In the genomic region with DNA sequence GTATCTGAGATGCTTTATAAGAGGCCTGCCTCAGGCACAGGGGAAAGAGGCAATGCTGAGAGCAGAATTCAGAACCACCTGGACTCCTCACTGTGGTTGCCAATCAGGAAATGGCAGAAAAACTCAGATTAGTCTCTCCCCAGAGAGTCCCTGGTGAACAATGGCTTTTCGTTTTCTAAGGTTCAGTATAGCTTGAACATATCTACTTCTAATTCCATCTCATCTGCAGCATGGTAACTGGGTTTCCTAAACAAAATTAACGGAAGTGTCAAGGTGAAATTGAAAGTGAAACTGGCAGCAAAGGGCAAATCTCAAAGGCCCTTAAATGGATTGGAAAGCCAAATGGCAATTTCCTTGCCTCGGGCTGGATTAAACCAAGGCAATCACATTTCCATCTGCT, we compare ENCODE assay signal across 11 cellular contexts.
DNase-seq lines count a peak whose midpoint lies in the region.
"Had no signal": no experiment of that assay in that cellular context is flagged by ENCODE, and none has a peak within 500 bp of the region (broad histone marks: within the 10 kb centered on the region; RNA-seq: fewer than 3 reads in every experiment).

No MANE protein-coding gene starts in this region.

- no peak overlapping the region for H2AK5ac ChIP-seq in neuronal stem cell (ENCODE audit: low read depth, low read length)

- no peak overlapping the region for H3K4ac ChIP-seq in neuronal stem cell (ENCODE audit: low read length)

- no peak overlapping the region for H2BK120ac ChIP-seq in neuronal stem cell (ENCODE audit: low read depth, low read length)

- H2BK15ac ChIP-seq in neuronal stem cell (ENCODE audit: low read length), result no peak overlapping the region

- CTCF ChIA-PET in activated CD4-positive, alpha-beta T cell treated with anti-CD3 and anti-CD28 coated beads, Interleukin-2, amount 10 ng/mL, durations not matched to agents 7 days and 5 days (lab: Charles Lee), result interaction anchor here (1.0 kb wide), 1 partner anchor 10 kb away, joined by 5 read pairs; no protein-coding TSS in a partner anchor

- H3K27ac ChIP-seq in GM23248 (no peak overlapping the region), neuronal stem cell (replicated peaks; ENCODE audit: low read length) (no peak overlapping the region)
- H3K27ac ChIP-seq: epithelial cell of prostate had no signal

- H3K4me3 Mint-ChIP-seq in activated CD4-positive, alpha-beta T cell treated with anti-CD3 and anti-CD28 coated beads, Interleukin-2, amount 10 ng/mL, durations not matched to agents 7 days and 5 days, result no peak overlapping the region
- H3K4me3 Mint-ChIP-seq: activated naive CD4-positive, alpha-beta T cell treated with anti-CD3 and anti-CD28 coated beads for 36 hours had no signal

- POLR2A ChIA-PET in activated CD4-positive, alpha-beta T cell treated with anti-CD3 and anti-CD28 coated beads, Interleukin-2, amount 10 ng/mL, durations not matched to agents 7 days and 5 days (lab: Charles Lee), result no interaction called here

- H3K27me3 Mint-ChIP-seq in activated CD4-positive, alpha-beta T cell treated with anti-CD3 and anti-CD28 coated beads, Interleukin-2, amount 10 ng/mL, durations not matched to agents 7 days and 5 days, result peaks cover 3% of the 10 kb centered on the region

- no peak overlapping the region for H3K4me3 ChIP-seq in GM23248
- H3K4me3 ChIP-seq in neuronal stem cell (ENCODE audit: low read length in 2 of 2), result no peak overlapping the region

- H3K36me3 ChIP-seq in GM23248 (ENCODE audit: low read depth) (no peaks in the 10 kb centered on the region), neuronal stem cell (replicated peaks in 1 of 2; ENCODE audit: control insufficient read depth in 2 of 2, insufficient read depth in 2 of 2, low read length in 2 of 2) (no peaks in the 10 kb centered on the region)

- 58 to 62% methylated on average over 3 of the region's 3 CpGs for WGBS in GM23248 (ENCODE audit: low coverage in 1 of 2, low lambda C conversion rate in 2 of 2, missing lambda C conversion rate in 2 of 2), 2 experiments
- no CpG with 5 or more reads among the region's 3 CpGs for WGBS in neuronal stem cell (ENCODE audit: extremely low coverage in 2 of 2, insufficient read length in 2 of 2, insufficient replicate concordance in 1 of 2), 2 donors

- no peaks in the 10 kb centered on the region for H3K27me3 ChIP-seq in GM23248 (replicated peaks; ENCODE audit: insufficient read depth)
- H3K27me3 ChIP-seq in neuronal stem cell (ENCODE audit: control insufficient read depth in 3 of 3, insufficient read depth in 3 of 3, low read depth in 1 of 3, low read length in 3 of 3), result no peaks in the 10 kb centered on the region

- H4K8ac ChIP-seq in neuronal stem cell (ENCODE audit: low read depth, low read length), result no peak overlapping the region

- H2BK5ac ChIP-seq in neuronal stem cell (ENCODE audit: low read length), result no peak overlapping the region

- peaks cover 13% of the 10 kb centered on the region for H3K4me1 Mint-ChIP-seq in activated CD4-positive, alpha-beta T cell treated with anti-CD3 and anti-CD28 coated beads, Interleukin-2, amount 10 ng/mL, durations not matched to agents 7 days and 5 days

- H3K9me3 Mint-ChIP-seq in activated CD4-positive, alpha-beta T cell treated with anti-CD3 and anti-CD28 coated beads, Interleukin-2, amount 10 ng/mL, durations not matched to agents 7 days and 5 days, result peaks cover 13% of the 10 kb centered on the region
- H3K9me3 Mint-ChIP-seq: activated naive CD4-positive, alpha-beta T cell treated with anti-CD3 and anti-CD28 coated beads for 36 hours had no signal

- no peaks in the 10 kb centered on the region for H3F3A ChIP-seq in GM23248 (ENCODE audit: insufficient read depth)

- no peaks in the 10 kb centered on the region for H4K20me1 ChIP-seq in GM23248 (ENCODE audit: insufficient read depth)

- H3K14ac ChIP-seq in neuronal stem cell (ENCODE audit: low read length), result no peak overlapping the region

- H2AFZ ChIP-seq in GM23248, result peak overlapping the region; percentile 34
- H2AFZ ChIP-seq in neuronal stem cell (ENCODE audit: low read length), result peak overlapping the region; percentile 41

- no peak overlapping the region for H3K18ac ChIP-seq in neuronal stem cell (ENCODE audit: low read length)

- no peak overlapping the region for H4K91ac ChIP-seq in neuronal stem cell (ENCODE audit: low read depth, low read length, poor library complexity)

- H3K4me2 ChIP-seq in GM23248 (ENCODE audit: unreplicated experiment), result no peak overlapping the region
- H3K4me2 ChIP-seq in neuronal stem cell (ENCODE audit: insufficient read depth, low read length, poor library complexity, severe bottlenecking), result no peak overlapping the region

- peak overlapping the region; percentile 72 for H3K27ac Mint-ChIP-seq in activated CD4-positive, alpha-beta T cell treated with anti-CD3 and anti-CD28 coated beads, Interleukin-2, amount 10 ng/mL, durations not matched to agents 7 days and 5 days
- H3K27ac Mint-ChIP-seq: activated naive CD4-positive, alpha-beta T cell treated with anti-CD3 and anti-CD28 coated beads for 36 hours had no signal

- peaks cover 7% of the 10 kb centered on the region for H3K36me3 Mint-ChIP-seq in activated CD4-positive, alpha-beta T cell treated with anti-CD3 and anti-CD28 coated beads, Interleukin-2, amount 10 ng/mL, durations not matched to agents 7 days and 5 days (ENCODE audit: low read depth)

- H3K9me3 ChIP-seq in GM23248 (ENCODE audit: low read depth), result no peaks in the 10 kb centered on the region
- H3K9me3 ChIP-seq in neuronal stem cell (replicated peaks in 1 of 2; ENCODE audit: control insufficient read depth in 2 of 2, insufficient read depth in 1 of 2, low read depth in 1 of 2, low read length in 2 of 2), result no peaks in the 10 kb centered on the region

- H3K9ac ChIP-seq in GM23248 (no peak overlapping the region), neuronal stem cell (ENCODE audit: low read depth, low read length, poor library complexity) (no peak overlapping the region)

- H3K4me1 ChIP-seq in GM23248 (ENCODE audit: insufficient read depth) (no peaks in the 10 kb centered on the region), neuronal stem cell (ENCODE audit: control insufficient read depth in 2 of 2, insufficient read depth in 1 of 2, low read depth in 1 of 2, low read length in 2 of 2) (no peaks in the 10 kb centered on the region)

- no peaks in the 10 kb centered on the region for H3K9me2 ChIP-seq in GM23248 (ENCODE audit: insufficient read depth)

- H3K23ac ChIP-seq in neuronal stem cell (ENCODE audit: low read depth, low read length, poor library complexity), result no peak overlapping the region

- in situ Hi-C loops in GM23248 (cut with MboI), result no loop called here

- H3K79me2 ChIP-seq in GM23248 (ENCODE audit: insufficient read depth), result no peaks in the 10 kb centered on the region

- peak; percentile 24 for DNase-seq in activated CD4-positive, alpha-beta T cell treated with anti-CD3 and anti-CD28 coated beads, Interleukin-2, amount 10 ng/mL, durations not matched to agents 7 days and 5 days
- DNase-seq in activated CD4-positive, alpha-beta T cell treated with anti-CD3 and anti-CD28 coated beads for 4 hours, result no peak
- DNase-seq in GM23248 (no peak), NCI-H69 (lab: John Stamatoyannopoulos, UW) (peak; percentile 8), neuronal stem cell (ENCODE audit: low spot score) (no peak), medulla oblongata (ENCODE audit: extremely low spot score) (no peak), NOMO-1 treated with dmso at 0.1 percent for 144 hours (lab: John Stamatoyannopoulos, UW; ENCODE audit: unreplicated experiment) (no peak), SW480 (ENCODE audit: low spot score) (no peak)
- DNase-seq: activated naive CD4-positive, alpha-beta T cell treated with anti-CD3 and anti-CD28 coated beads for 36 hours; stimulated activated CD4-positive, alpha-beta T cell treated with anti-CD3 and anti-CD28 coated beads, Interleukin-4, amount 100 ng/mL, for 1 hour had no signal

- no peaks in the 10 kb centered on the region for H3K79me1 ChIP-seq in neuronal stem cell (ENCODE audit: low read depth, low read length)

- H2BK12ac ChIP-seq in neuronal stem cell (ENCODE audit: low read length), result no peak overlapping the region

Comparison
In these comparisons a context has a peak if more than half of its experiments do, and no peak if none do; other contexts are left out.
1. DNase-seq: peak in activated CD4-positive, alpha-beta T cell treated with anti-CD3 and anti-CD28 coated beads, Interleukin-2, amount 10 ng/mL, durations not matched to agents 7 days and 5 days (single experiment) and NCI-H69 (single experiment); none in activated CD4-positive, alpha-beta T cell treated with anti-CD3 and anti-CD28 coated beads for 4 hours (0 of 2), GM23248 (single experiment), neuronal stem cell (single experiment), medulla oblongata (single experiment), NOMO-1 treated with dmso at 0.1 percent for 144 hours (single experiment) and SW480 (single experiment).